In genomic region chr5:52840286-52841050, GRCh38 we compare ENCODE assay signal across 10 cellular contexts. TPM values are rescaled to one million over a fixed set of nuclear protein-coding genes. Genes with fewer than 3 reads are reported as not detected.
DNase-seq lines count a peak whose midpoint lies in the region; ATAC-seq and TF ChIP-seq lines count a peak whose summit lies in the region.
"Had no signal": no experiment of that assay in that cellular context is flagged by ENCODE, and none has a peak within 500 bp of the region (broad histone marks: within the 10 kb centered on the region; RNA-seq: fewer than 3 reads in every experiment).

No MANE protein-coding gene starts in this region.

- TF ChIP-seq EP300 in suprapubic skin (IDR thresholded peaks at IDR 0.05), result no peak

- no peaks in the 10 kb centered on the region for H3K36me3 ChIP-seq in spleen
- H3K36me3 ChIP-seq in suprapubic skin, result no peaks in the 10 kb centered on the region

- intact Hi-C loops in spleen (cut with DNase I; ENCODE audit: low total_unique reads), result no loop called here

- in situ Hi-C loops in astrocyte of the spinal cord (cut with HindIII; ENCODE audit: low sequenced_read_pairs), result no loop called here

- H3K27me3 ChIP-seq in spleen (replicated peaks in 1 of 7), result no peaks in the 10 kb centered on the region
- no peaks in the 10 kb centered on the region for H3K27me3 ChIP-seq in suprapubic skin

- H3K27ac ChIP-seq in spleen, result peak overlapping the region in 7 of 8 donors; percentile 48 to 75 (median 61)
- H3K27ac ChIP-seq in suprapubic skin, result no peak overlapping the region

- H3K4me3 ChIP-seq in Jurkat, Clone E6-1 (ENCODE audit: low read length), result no peak overlapping the region
- H3K4me3 ChIP-seq in astrocyte of the spinal cord (ENCODE audit: low read depth, low read length), result no peak overlapping the region
- peak overlapping the region in 2 of 8 donors; percentile 4 to 7 for H3K4me3 ChIP-seq in spleen
- H3K4me3 ChIP-seq in suprapubic skin, result no peak overlapping the region

- H3K9me3 ChIP-seq in spleen (no peaks in the 10 kb centered on the region), suprapubic skin (no peaks in the 10 kb centered on the region)

- DNase-seq in Jurkat, Clone E6-1 (ENCODE audit: low read depth, low spot score), result peak; percentile 16
- DNase-seq in astrocyte of the spinal cord (ENCODE audit: low read depth, low spot score) (peak; percentile 93), kidney tubule cell (ENCODE audit: low spot score) (peak; percentile 43), spleen (no peak), suprapubic skin (ENCODE audit: low spot score in 2 of 2) (no peak), OCI-M2 (lab: John Stamatoyannopoulos, UW; ENCODE audit: unreplicated experiment) (no peak), D341Med (ENCODE audit: low spot score) (no peak)
- DNase-seq: islet precursor cell; stimulated activated CD4-positive, alpha-beta T cell treated with anti-CD3 and anti-CD28 coated beads, Interleukin-4, amount 100 ng/mL, for 1 hour had no signal

- WGBS in spleen, 5 donors, result 54 to 76% (median 66%) methylated on average over 8 of the region's 8 CpGs
- WGBS in suprapubic skin, result 58% methylated on average over 8 of the region's 8 CpGs

- H3K4me1 ChIP-seq in spleen (peaks cover 0 to 66% (median 32%) of the 10 kb centered on the region in 6 donors), suprapubic skin (no peaks in the 10 kb centered on the region)

- no peak for ATAC-seq in GM18505 (IDR thresholded peaks at IDR 0.05; ENCODE audit: unreplicated experiment)

- TF ChIP-seq CTCF in astrocyte of the spinal cord (IDR thresholded peaks at IDR 0.05; ENCODE audit: low read depth, low read length), result no peak
- no peak for TF ChIP-seq CTCF in spleen (IDR thresholded peaks at IDR 0.05 in 8 of 11, conservative IDR thresholded peaks at IDR 0.05 in 3 of 11)
- no peak for TF ChIP-seq CTCF in suprapubic skin (IDR thresholded peaks at IDR 0.05)

- no peak for TF ChIP-seq POLR2A in spleen (IDR thresholded peaks at IDR 0.05)
- TF ChIP-seq POLR2A in suprapubic skin (IDR thresholded peaks at IDR 0.05), result no peak
- no peak for TF ChIP-seq POLR2A in GM18505 (IDR thresholded peaks at IDR 0.05; ENCODE audit: borderline replicate concordance, extremely low read depth, insufficient read depth, insufficient read length)

RNA-seq across cellular contexts. Expression of gene ITGA1, which starts 52.8 kb away (rescaled TPM):
- 1.2 TPM for polyA plus RNA-seq in Jurkat, Clone E6-1 (2012; ENCODE audit: insufficient read depth, insufficient read length)
- 100 to 1,000 TPM; 197 to 505 (median 301) TPM for total RNA-seq in spleen
- polyA plus RNA-seq in spleen, result 10 to 100 TPM in 1 of 3 donors, 1 to 10 TPM in 2; 8.3 to 17.0 (median 9.0) TPM
- 1 to 10 TPM; 2.4 to 9.8 (median 5.9) TPM for total RNA-seq in suprapubic skin

RNA-seq across cellular contexts. Expression of gene PELO, which starts 52.8 kb away (rescaled TPM):
- polyA plus RNA-seq in Jurkat, Clone E6-1 (2012; ENCODE audit: insufficient read depth, insufficient read length), result 12.3 TPM
- 100 to 1,000 TPM in 3 of 7 donors, 10 to 100 TPM in 4; 41.0 to 169 (median 92.9) TPM for total RNA-seq in spleen
- polyA plus RNA-seq in spleen, result 10 to 100 TPM; 10.4 to 24.2 (median 17.7) TPM
- total RNA-seq in suprapubic skin, result 10 to 100 TPM in 3 of 4 donors, 1 to 10 TPM in 1; 9.8 to 17.5 (median 11.2) TPM

Comparison
In these comparisons a context has a peak if more than half of its experiments do, and no peak if none do; other contexts are left out.
1. DNase-seq: peak in Jurkat, Clone E6-1 (single experiment), astrocyte of the spinal cord (single experiment) and kidney tubule cell (single experiment); none in spleen (single experiment), suprapubic skin (0 of 2), OCI-M2 (single experiment) and D341Med (single experiment).
2. RNA of gene ITGA1, which starts 52.8 kb away (total RNA-seq): 197 to 505 TPM in spleen; 2.4 to 9.8 TPM in suprapubic skin; every median in the first group is over 10 times any median in the second.